ENCODE assay signal across 24 cellular contexts in genomic region chr9:110842976-110843375, GRCh38.
"Had no signal": no experiment of that assay in that cellular context is flagged by ENCODE, and none has a peak within 500 bp of the region (broad histone marks: within the 10 kb centered on the region; RNA-seq: fewer than 3 reads in every experiment).

No MANE protein-coding gene starts in this region.

- H3K9me3 ChIP-seq: ascending aorta, prostate gland, suprapubic skin had no signal

- H3K36me3 ChIP-seq: ascending aorta, neural progenitor cell, prostate gland, suprapubic skin, WERI-Rb-1 had no signal

- H3K9me3 Mint-ChIP-seq: activated T-helper 2 cell treated with anti-CD3 and anti-CD28 coated beads, Interferon-gamma antibody, Interleukin-2, Interleukin-4, amounts not matched to agents 10 μg/mL and 5 μg/mL and 100 μg/mL, durations not matched to agents 14 hours and 24 hours and 36 hours; neural progenitor cell; type B pancreatic cell had no signal

- H2AFZ ChIP-seq: neural progenitor cell had no signal

- H3K4me1 Mint-ChIP-seq: activated CD4-positive, alpha-beta memory T cell treated with anti-CD3 and anti-CD28 coated beads, Interleukin-2, amount 10 ng/mL, durations not matched to agents 7 days and 5 days; activated CD8-positive, alpha-beta memory T cell treated with anti-CD3 and anti-CD28 coated beads, Interleukin-2, amount 10 ng/mL, durations not matched to agents 7 days and 5 days; activated naive CD8-positive, alpha-beta T cell treated with anti-CD3 and anti-CD28 coated beads, Interleukin-2, amount 50 U/mL, for 24 hours; immature natural killer cell; naive B cell; neural progenitor cell had no signal

- FAIRE-seq: bronchial epithelial cell had no signal

- H3K4me1 ChIP-seq: ascending aorta, neural progenitor cell, prostate gland, suprapubic skin had no signal

- H3K27ac ChIP-seq: ascending aorta, neural progenitor cell, prostate gland, skin epidermis, suprapubic skin, WERI-Rb-1 had no signal

- H3K4me3 ChIP-seq: ascending aorta, neural progenitor cell, prostate gland, skin epidermis, suprapubic skin had no signal

- H3K36me3 Mint-ChIP-seq: activated CD8-positive, alpha-beta memory T cell treated with anti-CD3 and anti-CD28 coated beads, Interleukin-2, amount 10 ng/mL, durations not matched to agents 7 days and 5 days; immature natural killer cell; naive B cell; neural progenitor cell had no signal

- ATAC-seq: activated CD8-positive, alpha-beta memory T cell treated with anti-CD3 and anti-CD28 coated beads, Interleukin-2, amount 10 ng/mL, durations not matched to agents 7 days and 5 days; activated naive CD8-positive, alpha-beta T cell treated with anti-CD3 and anti-CD28 coated beads, Interleukin-2, amount 50 U/mL, for 24 hours; esophagus mucosa; left ventricle myocardium superior; right cardiac atrium had no signal

- H3K27ac Mint-ChIP-seq: activated CD4-positive, alpha-beta memory T cell treated with anti-CD3 and anti-CD28 coated beads, Interleukin-2, amount 10 ng/mL, durations not matched to agents 7 days and 5 days; activated CD8-positive, alpha-beta memory T cell treated with anti-CD3 and anti-CD28 coated beads, Interleukin-2, amount 10 ng/mL, durations not matched to agents 7 days and 5 days; activated naive CD4-positive, alpha-beta T cell treated with anti-CD3 and anti-CD28 coated beads for 36 hours; activated naive CD8-positive, alpha-beta T cell treated with anti-CD3 and anti-CD28 coated beads, Interleukin-2, amount 50 U/mL, for 24 hours; activated T-helper 2 cell treated with anti-CD3 and anti-CD28 coated beads, Interferon-gamma antibody, Interleukin-2, Interleukin-4, amounts not matched to agents 10 μg/mL and 5 μg/mL and 100 μg/mL, durations not matched to agents 14 hours and 24 hours and 36 hours; immature natural killer cell; naive B cell; neural progenitor cell; stimulated activated naive CD8-positive, alpha-beta T cell treated with anti-CD3 and anti-CD28 coated beads, Interleukin-15, Interleukin-2, amounts not matched to agents 100 ng/mL and 50 ng/mL, for 24 hours; type B pancreatic cell had no signal

- H3K27me3 Mint-ChIP-seq: activated CD4-positive, alpha-beta memory T cell treated with anti-CD3 and anti-CD28 coated beads, Interleukin-2, amount 10 ng/mL, durations not matched to agents 7 days and 5 days; activated CD8-positive, alpha-beta memory T cell treated with anti-CD3 and anti-CD28 coated beads, Interleukin-2, amount 10 ng/mL, durations not matched to agents 7 days and 5 days; activated naive CD8-positive, alpha-beta T cell treated with anti-CD3 and anti-CD28 coated beads, Interleukin-2, amount 50 U/mL, for 24 hours had no signal

- H3K4me3 Mint-ChIP-seq: activated CD4-positive, alpha-beta memory T cell treated with anti-CD3 and anti-CD28 coated beads, Interleukin-2, amount 10 ng/mL, durations not matched to agents 7 days and 5 days; activated CD8-positive, alpha-beta memory T cell treated with anti-CD3 and anti-CD28 coated beads, Interleukin-2, amount 10 ng/mL, durations not matched to agents 7 days and 5 days; activated naive CD4-positive, alpha-beta T cell treated with anti-CD3 and anti-CD28 coated beads for 36 hours; activated naive CD8-positive, alpha-beta T cell treated with anti-CD3 and anti-CD28 coated beads, Interleukin-2, amount 50 U/mL, for 24 hours; immature natural killer cell; naive B cell; neural progenitor cell; stimulated activated naive CD8-positive, alpha-beta T cell treated with anti-CD3 and anti-CD28 coated beads, Interleukin-15, Interleukin-2, amounts not matched to agents 100 ng/mL and 50 ng/mL, for 24 hours; type B pancreatic cell had no signal

- H3K27me3 ChIP-seq: ascending aorta, neural progenitor cell, suprapubic skin had no signal

- H3K9ac ChIP-seq: neural progenitor cell had no signal

- H3K4me2 ChIP-seq: neural progenitor cell had no signal

- DNase-seq: activated CD4-positive, alpha-beta memory T cell treated with anti-CD3 and anti-CD28 coated beads, Interleukin-2, amount 10 ng/mL, durations not matched to agents 7 days and 5 days; activated CD4-positive, alpha-beta T cell treated with anti-CD3 and anti-CD28 coated beads for 4 hours; activated CD8-positive, alpha-beta memory T cell treated with anti-CD3 and anti-CD28 coated beads, Interleukin-2, amount 10 ng/mL, durations not matched to agents 7 days and 5 days; activated naive CD4-positive, alpha-beta T cell treated with anti-CD3 and anti-CD28 coated beads for 36 hours; activated naive CD8-positive, alpha-beta T cell treated with anti-CD3 and anti-CD28 coated beads, Interleukin-2, amount 50 U/mL, for 24 hours; cerebellar nuclear complex; cortex of kidney; effector CD8-positive, alpha-beta T cell; immature natural killer cell; left ventricle myocardium superior; naive B cell; right cardiac atrium; stimulated activated CD4-positive, alpha-beta T cell treated with anti-CD3 and anti-CD28 coated beads, Interleukin-2, amount 100 ng/mL, for 48 hours; WERI-Rb-1 had no signal
